ENCODE assay signal across 11 cellular contexts in the genomic region with DNA sequence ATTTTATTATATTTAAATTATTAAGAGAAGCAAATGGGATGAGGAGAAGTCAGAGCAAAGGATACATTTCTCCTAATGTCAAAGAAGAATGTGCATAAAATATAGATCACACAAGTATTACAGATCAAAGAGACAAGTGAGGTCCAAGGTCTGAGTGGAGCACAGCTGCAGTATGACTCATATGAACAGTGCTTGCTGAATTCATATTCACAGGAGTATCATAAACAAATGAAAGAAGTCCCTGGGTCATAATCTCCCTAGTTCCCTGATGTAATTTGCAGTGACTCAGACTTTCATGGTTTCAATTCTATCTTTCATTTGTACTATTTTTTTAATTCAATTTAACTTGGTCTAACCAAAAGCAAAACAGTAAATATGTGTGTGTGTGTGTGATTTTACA.
DNase-seq lines count a peak whose midpoint lies in the region; ATAC-seq and TF ChIP-seq lines count a peak whose summit lies in the region.
"Had no signal": no experiment of that assay in that cellular context is flagged by ENCODE, and none has a peak within 500 bp of the region (broad histone marks: within the 10 kb centered on the region; RNA-seq: fewer than 3 reads in every experiment).

No MANE protein-coding gene starts in this region.

- no peaks in the 10 kb centered on the region for H3K36me3 ChIP-seq in fibroblast of lung (ENCODE audit: control insufficient read depth, insufficient read depth, low read length)
- no peaks in the 10 kb centered on the region for H3K36me3 ChIP-seq in esophagus squamous epithelium

- intact Hi-C loops in esophagus squamous epithelium (cut with DNase I) = no loop called here

- TF ChIP-seq CTCF in RWPE1 (conservative IDR thresholded peaks at IDR 0.05; ENCODE audit: low read depth) = no peak
- TF ChIP-seq CTCF in fibroblast of lung (conservative IDR thresholded peaks at IDR 0.05 in 1 of 2, IDR thresholded peaks at IDR 0.05 in 1 of 2; ENCODE audit: low read depth in 1 of 2, low read length in 2 of 2) = no peak
- TF ChIP-seq CTCF in esophagus squamous epithelium (IDR thresholded peaks at IDR 0.05) = no peak

- H3K9me3 ChIP-seq in fibroblast of lung (ENCODE audit: control insufficient read depth, insufficient read depth, low read depth, low read length) = no peaks in the 10 kb centered on the region
- no peaks in the 10 kb centered on the region for H3K9me3 ChIP-seq in esophagus squamous epithelium

- H3K4me2 ChIP-seq in fibroblast of lung (ENCODE audit: extremely low read depth, insufficient read depth, low read length) = no peak overlapping the region

- H4K20me1 ChIP-seq in fibroblast of lung (ENCODE audit: control insufficient read depth, extremely low read depth, insufficient read depth, low read length) = no peaks in the 10 kb centered on the region

- no peak for TF ChIP-seq POLR2A in esophagus squamous epithelium (IDR thresholded peaks at IDR 0.05)

- ATAC-seq in GM18870 (IDR thresholded peaks at IDR 0.05; ENCODE audit: unreplicated experiment) (peak; percentile 49), HG03457 (IDR thresholded peaks at IDR 0.05; ENCODE audit: unreplicated experiment) (no peak)
- ATAC-seq: activated T-cell treated with anti-CD3 and anti-CD28 coated beads, Interleukin-2, amount 50 U/mL, for 4 hours; K562 had no signal

- no peak overlapping the region for H2AFZ ChIP-seq in fibroblast of lung (ENCODE audit: low read length)

- H3K9ac ChIP-seq in fibroblast of lung (ENCODE audit: insufficient read depth, low read length) = no peak overlapping the region

- H3K4me1 ChIP-seq in fibroblast of lung (ENCODE audit: control insufficient read depth, extremely low read depth, insufficient read depth, low read length) (peaks cover 3% of the 10 kb centered on the region), esophagus squamous epithelium (no peaks in the 10 kb centered on the region)

- no peak overlapping the region for H3K4me3 ChIP-seq in fibroblast of lung (replicated peaks in 1 of 4; ENCODE audit: control extremely low read depth in 1 of 4, insufficient read depth in 1 of 4, low read depth in 3 of 4, low read length in 4 of 4)
- H3K4me3 ChIP-seq in esophagus squamous epithelium = no peak overlapping the region
- H3K4me3 ChIP-seq: K562 had no signal

- H3K27ac ChIP-seq in RWPE1 (no peak overlapping the region), fibroblast of lung (ENCODE audit: insufficient read depth, low read length) (no peak overlapping the region), esophagus squamous epithelium (no peak overlapping the region), caudate nucleus (ENCODE audit: low read depth, low read length) (no peak overlapping the region)

- H3K27me3 ChIP-seq in fibroblast of lung (ENCODE audit: control insufficient read depth, insufficient read depth, low read length) (no peaks in the 10 kb centered on the region), esophagus squamous epithelium (no peaks in the 10 kb centered on the region)

- DNase-seq in RWPE1 (ENCODE audit: low spot score) (peak; percentile 51), fibroblast of lung (ENCODE audit: low read depth in 2 of 2) (peak; percentile 95), renal cortical epithelial cell (ENCODE audit: low read depth) (peak; percentile 28), esophagus squamous epithelium (lab: John Stamatoyannopoulos, UW) (no peak), SKM-1 (lab: John Stamatoyannopoulos, UW; ENCODE audit: unreplicated experiment) (no peak), caudate nucleus (lab: John Stamatoyannopoulos, UW) (no peak)
- DNase-seq: activated T-cell treated with anti-CD3 and anti-CD28 coated beads, Interleukin-2, amount 50 U/mL, for 4 hours; NCI-H524 treated with DMSO at 0.1 percent for 48 hours had no signal

- H3K79me2 ChIP-seq in fibroblast of lung (ENCODE audit: control insufficient read depth, insufficient read depth, low read length) = no peaks in the 10 kb centered on the region

- CTCF ChIA-PET in RWPE1 (lab: Yijun Ruan, JAX) = no interaction called here

- POLR2A ChIA-PET in RWPE1 (lab: Yijun Ruan, JAX; ENCODE audit: low non-redundant PET) = no interaction called here

Comparison
In these comparisons a context has a peak if more than half of its experiments do, and no peak if none do; other contexts are left out.
1. DNase-seq: peak in RWPE1 (single experiment), fibroblast of lung (2 of 2) and renal cortical epithelial cell (single experiment); none in esophagus squamous epithelium (single experiment), SKM-1 (single experiment) and caudate nucleus (0 of 61).